ENCODE assay signal across 9 cellular contexts in the genomic region with DNA sequence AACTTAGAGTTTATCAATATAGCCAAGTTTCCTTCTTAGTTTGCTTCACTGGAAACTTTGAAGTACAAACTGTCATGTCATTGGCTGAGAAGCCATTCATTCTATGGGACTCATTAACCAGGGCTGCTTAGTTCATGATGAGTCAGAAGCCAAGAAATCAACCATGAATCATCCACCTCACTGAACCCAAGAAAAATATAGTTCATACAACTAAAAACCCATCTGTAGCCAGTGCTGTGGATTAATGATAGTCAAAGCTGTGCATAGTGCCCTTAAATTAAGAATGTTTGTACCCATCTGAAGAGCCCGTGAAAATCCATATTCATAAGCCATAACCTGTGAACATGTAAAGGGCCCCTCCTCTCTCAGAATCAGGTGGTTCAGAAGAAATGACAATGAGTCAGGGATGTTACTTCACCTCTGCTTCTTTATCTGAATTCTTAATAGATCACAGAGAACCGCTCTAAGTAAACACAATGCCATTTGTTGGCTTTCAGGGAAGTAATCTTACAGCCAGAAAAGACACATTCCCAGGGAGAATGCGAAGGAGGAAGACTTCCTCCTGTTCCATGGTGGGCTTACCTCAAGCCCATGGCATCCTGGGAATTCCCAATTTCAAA. TPM values are rescaled to one million over a fixed set of nuclear protein-coding genes. Genes with fewer than 3 reads are reported as not detected.
DNase-seq lines count a peak whose midpoint lies in the region; ATAC-seq and TF ChIP-seq lines count a peak whose summit lies in the region.
"Had no signal": no experiment of that assay in that cellular context is flagged by ENCODE, and none has a peak within 500 bp of the region (broad histone marks: within the 10 kb centered on the region; RNA-seq: fewer than 3 reads in every experiment).

No MANE protein-coding gene starts in this region.

- intact Hi-C loops in dorsolateral prefrontal cortex (cut with DNase I): no loop called here

- ATAC-seq in GM18907 (IDR thresholded peaks at IDR 0.05; ENCODE audit: unreplicated experiment): peak; percentile 99
- ATAC-seq in HG03095 (IDR thresholded peaks at IDR 0.05; ENCODE audit: unreplicated experiment): peak; percentile 92

- H3K27ac ChIP-seq in dorsolateral prefrontal cortex: no peak overlapping the region
- H3K27ac ChIP-seq: upper lobe of left lung had no signal

- no peaks in the 10 kb centered on the region for H3K27me3 ChIP-seq in dorsolateral prefrontal cortex
- H3K27me3 ChIP-seq: upper lobe of left lung had no signal

- in situ Hi-C loops in ACHN (cut with HindIII; ENCODE audit: low pct_ligation_motif_present, low pct_unique_long_range_greater_than_20kb, low sequenced_read_pairs): no loop called here

- H3K4me3 ChIP-seq in dorsolateral prefrontal cortex: no peak overlapping the region
- H3K4me3 ChIP-seq: upper lobe of left lung had no signal

- DNase-seq in ACHN (peak; percentile 92), SW480 (ENCODE audit: low spot score) (peak; percentile 94), iris pigment epithelial cell (ENCODE audit: low read depth) (peak; percentile 96), dorsolateral prefrontal cortex (no peak), UCSD-AML1 (lab: John Stamatoyannopoulos, UW; ENCODE audit: unreplicated experiment) (no peak), NCI-H1436 (lab: John Stamatoyannopoulos, UW) (no peak)
- DNase-seq: upper lobe of left lung had no signal

- TF ChIP-seq CTCF in dorsolateral prefrontal cortex (IDR thresholded peaks at IDR 0.05 in 54 of 56, conservative IDR thresholded peaks at IDR 0.05 in 2 of 56; ENCODE audit: low read depth in 1 of 56, partially characterized antibody in 56 of 56): no peak

RNA-seq across cellular contexts. Expression of gene MMP20, which starts 25.4 kb away (rescaled TPM):
- total RNA-seq in dorsolateral prefrontal cortex: not detected
- total RNA-seq: upper lobe of left lung had no signal

Comparison
In these comparisons a context has a peak if more than half of its experiments do, and no peak if none do; other contexts are left out.
1. DNase-seq: peak in ACHN (single experiment), SW480 (single experiment) and iris pigment epithelial cell (single experiment); none in dorsolateral prefrontal cortex (0 of 10), UCSD-AML1 (single experiment) and NCI-H1436 (single experiment).